ENCODE assay signal across 1 cellular context in genomic region chr1:154607748-154608521, GRCh38.
TF ChIP-seq lines count a peak whose summit lies in the region.

Gene ADAR (minus strand): TSS chr1:154608186. CDS start chr1:154608006, 180 bp downstream.

TF ChIP-seq in GM12878, 131 proteins besides CTCF, POLR2A, EP300 and RAD21 (continued from another document):
- TF ChIP-seq ATF2 (IDR thresholded peaks at IDR 0.05; ENCODE audit: low read length), result no peak
- peak; percentile 71; the same call in 1 of the 2 replicates for TF ChIP-seq WRNIP1 (IDR thresholded peaks at IDR 0.05; ENCODE audit: borderline replicate concordance, low read depth, low read length)
- TF ChIP-seq SMARCA5 (IDR thresholded peaks at IDR 0.05), result peak; percentile 42; the same call in 1 of the 2 replicates
- TF ChIP-seq IKZF2 (IDR thresholded peaks at IDR 0.05), result peak; percentile 47; a peak in 2 of 4 replicates
- TF ChIP-seq, protein P1, sequence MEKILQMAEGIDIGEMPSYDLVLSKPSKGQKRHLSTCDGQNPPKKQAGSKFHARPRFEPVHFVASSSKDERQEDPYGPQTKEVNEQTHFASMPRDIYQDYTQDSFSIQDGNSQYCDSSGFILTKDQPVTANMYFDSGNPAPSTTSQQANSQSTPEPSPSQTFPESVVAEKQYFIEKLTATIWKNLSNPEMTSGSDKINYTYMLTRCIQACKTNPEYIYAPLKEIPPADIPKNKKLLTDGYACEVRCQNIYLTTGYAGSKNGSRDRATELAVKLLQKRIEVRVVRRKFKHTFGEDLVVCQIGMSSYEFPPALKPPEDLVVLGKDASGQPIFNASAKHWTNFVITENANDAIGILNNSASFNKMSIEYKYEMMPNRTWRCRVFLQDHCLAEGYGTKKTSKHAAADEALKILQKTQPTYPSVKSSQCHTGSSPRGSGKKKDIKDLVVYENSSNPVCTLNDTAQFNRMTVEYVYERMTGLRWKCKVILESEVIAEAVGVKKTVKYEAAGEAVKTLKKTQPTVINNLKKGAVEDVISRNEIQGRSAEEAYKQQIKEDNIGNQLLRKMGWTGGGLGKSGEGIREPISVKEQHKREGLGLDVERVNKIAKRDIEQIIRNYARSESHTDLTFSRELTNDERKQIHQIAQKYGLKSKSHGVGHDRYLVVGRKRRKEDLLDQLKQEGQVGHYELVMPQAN (conservative IDR thresholded peaks at IDR 0.05), result peak; percentile 95
- TF ChIP-seq USF1 (IDR thresholded peaks at IDR 0.05; ENCODE audit: borderline replicate concordance, extremely low read length, insufficient read depth, low read depth, low read length), result no peak
- 0 out of 2 replicates have a peak, but pooled peaks have one; percentile 7 for TF ChIP-seq BCL11A (IDR thresholded peaks at IDR 0.05; ENCODE audit: low read depth, low read length)
- no peak for TF ChIP-seq FOXK2 (IDR thresholded peaks at IDR 0.05)
- TF ChIP-seq PML (IDR thresholded peaks at IDR 0.05; ENCODE audit: low read length), result peak; percentile 72; the same call in 1 of the 2 replicates
